1 cellular context compared by ENCODE assay signal in the genomic region with DNA sequence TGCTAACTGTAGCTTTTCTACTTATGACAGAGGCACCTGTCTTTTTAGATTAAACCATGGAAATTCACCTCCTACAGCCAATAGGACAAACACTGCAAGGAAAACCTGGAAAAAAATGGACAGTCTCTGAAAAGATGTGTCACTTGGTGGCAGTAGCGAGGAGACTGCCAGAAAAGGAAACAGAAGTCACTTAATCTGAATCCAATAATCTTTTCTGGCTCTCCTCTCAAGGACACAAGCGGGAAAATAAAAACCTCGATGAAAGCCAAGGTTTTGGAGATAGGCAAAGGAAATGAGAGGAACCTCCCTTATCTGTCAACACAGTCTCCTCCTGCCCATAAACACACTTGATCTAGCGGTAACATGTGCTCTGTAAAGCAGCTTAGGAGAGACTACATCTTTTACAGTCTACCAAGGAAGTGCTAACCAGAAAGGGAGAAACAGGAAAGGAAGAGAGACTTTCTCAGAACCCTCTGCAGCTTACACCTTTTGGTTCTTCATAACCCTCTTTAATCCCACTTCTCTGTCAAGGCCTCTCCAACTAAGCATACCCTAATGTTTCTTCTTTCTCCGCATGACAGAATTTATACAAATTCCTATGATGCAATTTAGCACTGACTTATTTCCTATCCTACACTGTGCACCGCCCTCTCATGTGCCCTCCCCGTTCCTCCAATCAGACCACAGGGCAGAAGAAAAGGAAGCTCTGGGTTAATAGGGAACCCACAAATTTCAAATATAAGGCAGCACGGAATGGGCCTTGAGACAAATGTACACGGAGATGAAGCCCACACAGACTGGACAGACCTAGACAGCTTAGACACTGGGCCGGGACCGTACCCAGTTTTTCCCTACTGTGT.
A peak's percentile ranks its signal among the peaks of the same experiment; 100 is the strongest.
TF ChIP-seq lines count a peak whose summit lies in the region.

No MANE protein-coding gene starts in this region.

TF ChIP-seq in GM12878, 131 proteins besides CTCF, POLR2A, EP300 and RAD21 (continued from another document and continues in another):
- TF ChIP-seq, protein P1, sequence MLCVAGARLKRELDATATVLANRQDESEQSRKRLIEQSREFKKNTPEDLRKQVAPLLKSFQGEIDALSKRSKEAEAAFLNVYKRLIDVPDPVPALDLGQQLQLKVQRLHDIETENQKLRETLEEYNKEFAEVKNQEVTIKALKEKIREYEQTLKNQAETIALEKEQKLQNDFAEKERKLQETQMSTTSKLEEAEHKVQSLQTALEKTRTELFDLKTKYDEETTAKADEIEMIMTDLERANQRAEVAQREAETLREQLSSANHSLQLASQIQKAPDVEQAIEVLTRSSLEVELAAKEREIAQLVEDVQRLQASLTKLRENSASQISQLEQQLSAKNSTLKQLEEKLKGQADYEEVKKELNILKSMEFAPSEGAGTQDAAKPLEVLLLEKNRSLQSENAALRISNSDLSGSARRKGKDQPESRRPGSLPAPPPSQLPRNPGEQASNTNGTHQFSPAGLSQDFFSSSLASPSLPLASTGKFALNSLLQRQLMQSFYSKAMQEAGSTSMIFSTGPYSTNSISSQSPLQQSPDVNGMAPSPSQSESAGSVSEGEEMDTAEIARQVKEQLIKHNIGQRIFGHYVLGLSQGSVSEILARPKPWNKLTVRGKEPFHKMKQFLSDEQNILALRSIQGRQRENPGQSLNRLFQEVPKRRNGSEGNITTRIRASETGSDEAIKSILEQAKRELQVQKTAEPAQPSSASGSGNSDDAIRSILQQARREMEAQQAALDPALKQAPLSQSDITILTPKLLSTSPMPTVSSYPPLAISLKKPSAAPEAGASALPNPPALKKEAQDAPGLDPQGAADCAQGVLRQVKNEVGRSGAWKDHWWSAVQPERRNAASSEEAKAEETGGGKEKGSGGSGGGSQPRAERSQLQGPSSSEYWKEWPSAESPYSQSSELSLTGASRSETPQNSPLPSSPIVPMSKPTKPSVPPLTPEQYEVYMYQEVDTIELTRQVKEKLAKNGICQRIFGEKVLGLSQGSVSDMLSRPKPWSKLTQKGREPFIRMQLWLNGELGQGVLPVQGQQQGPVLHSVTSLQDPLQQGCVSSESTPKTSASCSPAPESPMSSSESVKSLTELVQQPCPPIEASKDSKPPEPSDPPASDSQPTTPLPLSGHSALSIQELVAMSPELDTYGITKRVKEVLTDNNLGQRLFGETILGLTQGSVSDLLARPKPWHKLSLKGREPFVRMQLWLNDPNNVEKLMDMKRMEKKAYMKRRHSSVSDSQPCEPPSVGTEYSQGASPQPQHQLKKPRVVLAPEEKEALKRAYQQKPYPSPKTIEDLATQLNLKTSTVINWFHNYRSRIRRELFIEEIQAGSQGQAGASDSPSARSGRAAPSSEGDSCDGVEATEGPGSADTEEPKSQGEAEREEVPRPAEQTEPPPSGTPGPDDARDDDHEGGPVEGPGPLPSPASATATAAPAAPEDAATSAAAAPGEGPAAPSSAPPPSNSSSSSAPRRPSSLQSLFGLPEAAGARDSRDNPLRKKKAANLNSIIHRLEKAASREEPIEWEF (IDR thresholded peaks at IDR 0.05; ENCODE audit: insufficient replicate concordance, low read depth, low read length), result peak; percentile 6
- TF ChIP-seq SMC3 (IDR thresholded peaks at IDR 0.05; ENCODE audit: borderline replicate concordance, low read length) (peak; percentile 32; the same call in 1 of the 2 replicates), ZNF622 (IDR thresholded peaks at IDR 0.05) (no peak), RFX5 (IDR thresholded peaks at IDR 0.05; ENCODE audit: low read depth, low read length) (no peak), ATF7 (IDR thresholded peaks at IDR 0.05; ENCODE audit: low read depth) (peak; percentile 83), TARDBP (IDR thresholded peaks at IDR 0.05; ENCODE audit: borderline replicate concordance) (no peak), ZNF24 (IDR thresholded peaks at IDR 0.05) (no peak), CREB1 (IDR thresholded peaks at IDR 0.05; ENCODE audit: low read depth) (0 out of 2 replicates have a peak, but pooled peaks have one; percentile 34), ESRRA (IDR thresholded peaks at IDR 0.05; ENCODE audit: low read length) (no peak), NR2C2 (IDR thresholded peaks at IDR 0.05; ENCODE audit: borderline replicate concordance, control insufficient read depth, insufficient read length, low read depth) (no peak), RCOR1 (conservative IDR thresholded peaks at IDR 0.05; ENCODE audit: low read depth, low read length) (no peak), GATAD2B (conservative IDR thresholded peaks at IDR 0.05; ENCODE audit: low read depth) (no peak), TCF7 (IDR thresholded peaks at IDR 0.05; ENCODE audit: borderline replicate concordance) (no peak), SRF (IDR thresholded peaks at IDR 0.05; ENCODE audit: low read depth in 2 of 2, low read length in 2 of 2) (0 out of 4 replicates have a peak, but pooled peaks of 1 of the 2 experiments have one; percentile 33), FOXM1 (IDR thresholded peaks at IDR 0.05; ENCODE audit: low read depth, low read length) (0 out of 2 replicates have a peak, but pooled peaks have one; percentile 18), RUNX3 (IDR thresholded peaks at IDR 0.05; ENCODE audit: low read length) (peak; percentile 67), SP1 (IDR thresholded peaks at IDR 0.05; ENCODE audit: low read depth, low read length) (no peak), CHD2 (IDR thresholded peaks at IDR 0.05; ENCODE audit: borderline replicate concordance, low read depth, low read length) (no peak), MEF2B (IDR thresholded peaks at IDR 0.05; ENCODE audit: partially characterized antibody, poor library complexity, severe bottlenecking) (no peak), WRNIP1 (IDR thresholded peaks at IDR 0.05; ENCODE audit: borderline replicate concordance, low read depth, low read length) (no peak), BCL11A (IDR thresholded peaks at IDR 0.05; ENCODE audit: low read depth, low read length) (no peak), NR2C1 (IDR thresholded peaks at IDR 0.05) (no peak)
- TF ChIP-seq, protein P2, sequence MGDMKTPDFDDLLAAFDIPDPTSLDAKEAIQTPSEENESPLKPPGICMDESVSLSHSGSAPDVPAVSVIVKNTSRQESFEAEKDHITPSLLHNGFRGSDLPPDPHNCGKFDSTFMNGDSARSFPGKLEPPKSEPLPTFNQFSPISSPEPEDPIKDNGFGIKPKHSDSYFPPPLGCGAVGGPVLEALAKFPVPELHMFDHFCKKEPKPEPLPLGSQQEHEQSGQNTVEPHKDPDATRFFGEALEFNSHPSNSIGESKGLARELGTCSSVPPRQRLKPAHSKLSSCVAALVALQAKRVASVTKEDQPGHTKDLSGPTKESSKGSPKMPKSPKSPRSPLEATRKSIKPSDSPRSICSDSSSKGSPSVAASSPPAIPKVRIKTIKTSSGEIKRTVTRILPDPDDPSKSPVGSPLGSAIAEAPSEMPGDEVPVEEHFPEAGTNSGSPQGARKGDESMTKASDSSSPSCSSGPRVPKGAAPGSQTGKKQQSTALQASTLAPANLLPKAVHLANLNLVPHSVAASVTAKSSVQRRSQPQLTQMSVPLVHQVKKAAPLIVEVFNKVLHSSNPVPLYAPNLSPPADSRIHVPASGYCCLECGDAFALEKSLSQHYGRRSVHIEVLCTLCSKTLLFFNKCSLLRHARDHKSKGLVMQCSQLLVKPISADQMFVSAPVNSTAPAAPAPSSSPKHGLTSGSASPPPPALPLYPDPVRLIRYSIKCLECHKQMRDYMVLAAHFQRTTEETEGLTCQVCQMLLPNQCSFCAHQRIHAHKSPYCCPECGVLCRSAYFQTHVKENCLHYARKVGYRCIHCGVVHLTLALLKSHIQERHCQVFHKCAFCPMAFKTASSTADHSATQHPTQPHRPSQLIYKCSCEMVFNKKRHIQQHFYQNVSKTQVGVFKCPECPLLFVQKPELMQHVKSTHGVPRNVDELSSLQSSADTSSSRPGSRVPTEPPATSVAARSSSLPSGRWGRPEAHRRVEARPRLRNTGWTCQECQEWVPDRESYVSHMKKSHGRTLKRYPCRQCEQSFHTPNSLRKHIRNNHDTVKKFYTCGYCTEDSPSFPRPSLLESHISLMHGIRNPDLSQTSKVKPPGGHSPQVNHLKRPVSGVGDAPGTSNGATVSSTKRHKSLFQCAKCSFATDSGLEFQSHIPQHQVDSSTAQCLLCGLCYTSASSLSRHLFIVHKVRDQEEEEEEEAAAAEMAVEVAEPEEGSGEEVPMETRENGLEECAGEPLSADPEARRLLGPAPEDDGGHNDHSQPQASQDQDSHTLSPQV (IDR thresholded peaks at IDR 0.05), result no peak
- TF ChIP-seq, protein P3, sequence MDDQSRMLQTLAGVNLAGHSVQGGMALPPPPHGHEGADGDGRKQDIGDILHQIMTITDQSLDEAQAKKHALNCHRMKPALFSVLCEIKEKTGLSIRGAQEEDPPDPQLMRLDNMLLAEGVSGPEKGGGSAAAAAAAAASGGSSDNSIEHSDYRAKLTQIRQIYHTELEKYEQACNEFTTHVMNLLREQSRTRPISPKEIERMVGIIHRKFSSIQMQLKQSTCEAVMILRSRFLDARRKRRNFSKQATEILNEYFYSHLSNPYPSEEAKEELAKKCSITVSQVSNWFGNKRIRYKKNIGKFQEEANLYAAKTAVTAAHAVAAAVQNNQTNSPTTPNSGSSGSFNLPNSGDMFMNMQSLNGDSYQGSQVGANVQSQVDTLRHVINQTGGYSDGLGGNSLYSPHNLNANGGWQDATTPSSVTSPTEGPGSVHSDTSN (IDR thresholded peaks at IDR 0.05; ENCODE audit: insufficient replicate concordance, low read depth, low read length), result no peak
- TF ChIP-seq, protein P4, sequence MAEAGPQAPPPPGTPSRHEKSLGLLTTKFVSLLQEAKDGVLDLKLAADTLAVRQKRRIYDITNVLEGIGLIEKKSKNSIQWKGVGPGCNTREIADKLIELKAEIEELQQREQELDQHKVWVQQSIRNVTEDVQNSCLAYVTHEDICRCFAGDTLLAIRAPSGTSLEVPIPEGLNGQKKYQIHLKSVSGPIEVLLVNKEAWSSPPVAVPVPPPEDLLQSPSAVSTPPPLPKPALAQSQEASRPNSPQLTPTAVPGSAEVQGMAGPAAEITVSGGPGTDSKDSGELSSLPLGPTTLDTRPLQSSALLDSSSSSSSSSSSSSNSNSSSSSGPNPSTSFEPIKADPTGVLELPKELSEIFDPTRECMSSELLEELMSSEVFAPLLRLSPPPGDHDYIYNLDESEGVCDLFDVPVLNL (IDR thresholded peaks at IDR 0.05; ENCODE audit: low read depth, low read length), result no peak
- TF ChIP-seq, protein P5, sequence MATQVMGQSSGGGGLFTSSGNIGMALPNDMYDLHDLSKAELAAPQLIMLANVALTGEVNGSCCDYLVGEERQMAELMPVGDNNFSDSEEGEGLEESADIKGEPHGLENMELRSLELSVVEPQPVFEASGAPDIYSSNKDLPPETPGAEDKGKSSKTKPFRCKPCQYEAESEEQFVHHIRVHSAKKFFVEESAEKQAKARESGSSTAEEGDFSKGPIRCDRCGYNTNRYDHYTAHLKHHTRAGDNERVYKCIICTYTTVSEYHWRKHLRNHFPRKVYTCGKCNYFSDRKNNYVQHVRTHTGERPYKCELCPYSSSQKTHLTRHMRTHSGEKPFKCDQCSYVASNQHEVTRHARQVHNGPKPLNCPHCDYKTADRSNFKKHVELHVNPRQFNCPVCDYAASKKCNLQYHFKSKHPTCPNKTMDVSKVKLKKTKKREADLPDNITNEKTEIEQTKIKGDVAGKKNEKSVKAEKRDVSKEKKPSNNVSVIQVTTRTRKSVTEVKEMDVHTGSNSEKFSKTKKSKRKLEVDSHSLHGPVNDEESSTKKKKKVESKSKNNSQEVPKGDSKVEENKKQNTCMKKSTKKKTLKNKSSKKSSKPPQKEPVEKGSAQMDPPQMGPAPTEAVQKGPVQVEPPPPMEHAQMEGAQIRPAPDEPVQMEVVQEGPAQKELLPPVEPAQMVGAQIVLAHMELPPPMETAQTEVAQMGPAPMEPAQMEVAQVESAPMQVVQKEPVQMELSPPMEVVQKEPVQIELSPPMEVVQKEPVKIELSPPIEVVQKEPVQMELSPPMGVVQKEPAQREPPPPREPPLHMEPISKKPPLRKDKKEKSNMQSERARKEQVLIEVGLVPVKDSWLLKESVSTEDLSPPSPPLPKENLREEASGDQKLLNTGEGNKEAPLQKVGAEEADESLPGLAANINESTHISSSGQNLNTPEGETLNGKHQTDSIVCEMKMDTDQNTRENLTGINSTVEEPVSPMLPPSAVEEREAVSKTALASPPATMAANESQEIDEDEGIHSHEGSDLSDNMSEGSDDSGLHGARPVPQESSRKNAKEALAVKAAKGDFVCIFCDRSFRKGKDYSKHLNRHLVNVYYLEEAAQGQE (IDR thresholded peaks at IDR 0.05; ENCODE audit: low read depth, low read length), result no peak
- TF ChIP-seq, protein P6, sequence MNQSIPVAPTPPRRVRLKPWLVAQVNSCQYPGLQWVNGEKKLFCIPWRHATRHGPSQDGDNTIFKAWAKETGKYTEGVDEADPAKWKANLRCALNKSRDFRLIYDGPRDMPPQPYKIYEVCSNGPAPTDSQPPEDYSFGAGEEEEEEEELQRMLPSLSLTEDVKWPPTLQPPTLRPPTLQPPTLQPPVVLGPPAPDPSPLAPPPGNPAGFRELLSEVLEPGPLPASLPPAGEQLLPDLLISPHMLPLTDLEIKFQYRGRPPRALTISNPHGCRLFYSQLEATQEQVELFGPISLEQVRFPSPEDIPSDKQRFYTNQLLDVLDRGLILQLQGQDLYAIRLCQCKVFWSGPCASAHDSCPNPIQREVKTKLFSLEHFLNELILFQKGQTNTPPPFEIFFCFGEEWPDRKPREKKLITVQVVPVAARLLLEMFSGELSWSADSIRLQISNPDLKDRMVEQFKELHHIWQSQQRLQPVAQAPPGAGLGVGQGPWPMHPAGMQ (IDR thresholded peaks at IDR 0.05; ENCODE audit: borderline replicate concordance), result no peak
- TF ChIP-seq, protein P7, sequence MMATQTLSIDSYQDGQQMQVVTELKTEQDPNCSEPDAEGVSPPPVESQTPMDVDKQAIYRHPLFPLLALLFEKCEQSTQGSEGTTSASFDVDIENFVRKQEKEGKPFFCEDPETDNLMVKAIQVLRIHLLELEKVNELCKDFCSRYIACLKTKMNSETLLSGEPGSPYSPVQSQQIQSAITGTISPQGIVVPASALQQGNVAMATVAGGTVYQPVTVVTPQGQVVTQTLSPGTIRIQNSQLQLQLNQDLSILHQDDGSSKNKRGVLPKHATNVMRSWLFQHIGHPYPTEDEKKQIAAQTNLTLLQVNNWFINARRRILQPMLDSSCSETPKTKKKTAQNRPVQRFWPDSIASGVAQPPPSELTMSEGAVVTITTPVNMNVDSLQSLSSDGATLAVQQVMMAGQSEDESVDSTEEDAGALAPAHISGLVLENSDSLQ (IDR thresholded peaks at IDR 0.05), result no peak
